In genomic region chr11:65183201-65183891, GRCh38 we compare ENCODE assay signal across 8 cellular contexts. TPM values are rescaled to one million over a fixed set of nuclear protein-coding genes. Genes with fewer than 3 reads are reported as not detected.
DNase-seq lines count a peak whose midpoint lies in the region; ATAC-seq and TF ChIP-seq lines count a peak whose summit lies in the region.

No MANE protein-coding gene starts in this region.

- H3K4me1 Mint-ChIP-seq in T-helper 17 cell: peaks cover 26% of the 10 kb centered on the region

- H3K4me1 ChIP-seq in foreskin keratinocyte: peaks cover 12% of the 10 kb centered on the region

- TF ChIP-seq CTCF in foreskin keratinocyte (conservative IDR thresholded peaks at IDR 0.05): no peak

- no peaks in the 10 kb centered on the region for H3K27me3 Mint-ChIP-seq in T-helper 17 cell

- DNase-seq in H7 (peak; percentile 50), T-helper 17 cell (no peak), foreskin keratinocyte (peak; percentile 50 to 76), skeletal muscle cell (ENCODE audit: low read depth) (no peak), NCI-H146 treated with DMSO at 0.1 percent for 48 hours (lab: John Stamatoyannopoulos, UW; ENCODE audit: unreplicated experiment) (no peak), NCI-H1436 treated with DMSO at 0.1 percent for 48 hours (lab: John Stamatoyannopoulos, UW) (no peak), AG08396 (ENCODE audit: low spot score) (no peak), ecto neural progenitor cell (ENCODE audit: low spot score) (no peak)

- H3K4me3 Mint-ChIP-seq in T-helper 17 cell: peak overlapping the region; percentile 41

- peaks cover 6% of the 10 kb centered on the region for H3K36me3 Mint-ChIP-seq in T-helper 17 cell (ENCODE audit: low read depth)

- ATAC-seq in T-helper 17 cell (no peak), foreskin keratinocyte (peak; percentile 29)

- H3K9me3 ChIP-seq in T-helper 17 cell (ENCODE audit: control insufficient read depth, low read length, poor library complexity, severe bottlenecking): no peaks in the 10 kb centered on the region

- H3K27me3 ChIP-seq in H7 (ENCODE audit: control insufficient read depth, insufficient read depth, low read length): no peaks in the 10 kb centered on the region
- no peaks in the 10 kb centered on the region for H3K27me3 ChIP-seq in foreskin keratinocyte

- peaks cover 16% of the 10 kb centered on the region for H3K36me3 ChIP-seq in H7 (replicated peaks; ENCODE audit: control insufficient read depth, insufficient read depth, low read length)

- H3K27ac ChIP-seq in foreskin keratinocyte: peak overlapping the region; percentile 0

- no peak overlapping the region for H3K27ac Mint-ChIP-seq in T-helper 17 cell

- H3K4me3 ChIP-seq in H7 (ENCODE audit: insufficient read depth, low read depth, low read length) (peak overlapping the region; percentile 87), skeletal muscle cell (ENCODE audit: low read depth, low read length) (peak overlapping the region; percentile 93)

RNA-seq across cellular contexts. Expression of gene CAPN1, which starts 1.6 kb away (rescaled TPM):
- 160 and 165 TPM in 2 replicates for total RNA-seq in H7 (2014; rRNA removed; shearing (Covaris generic))
- 100 to 1,000 TPM; 154 to 190 TPM for total RNA-seq in T-helper 17 cell
- 287 and 288 TPM in 2 replicates for total RNA-seq in foreskin keratinocyte
- 306 and 318 TPM in 2 replicates for polyA plus RNA-seq in foreskin keratinocyte

RNA-seq across cellular contexts. Expression of gene SPDYC, which starts 13.3 kb away (rescaled TPM):
- 2.0 and 2.3 TPM in 2 replicates for total RNA-seq in H7 (2014; rRNA removed; shearing (Covaris generic))
- total RNA-seq in T-helper 17 cell (under 1 TPM in 1 of 2 donors, not detected in 1; 0.68 TPM), foreskin keratinocyte (not detected in 2 replicates)
- not detected in 2 replicates for polyA plus RNA-seq in foreskin keratinocyte

RNA-seq across cellular contexts. Expression of gene SYVN1, which starts 49.0 kb away (rescaled TPM):
- 11.5 and 21.9 TPM in 2 replicates for total RNA-seq in H7 (2014; rRNA removed; shearing (Covaris generic))
- total RNA-seq in T-helper 17 cell (10 to 100 TPM; 80.6 to 81.1 TPM), foreskin keratinocyte (11.7 and 17.9 TPM in 2 replicates)
- 14.5 and 17.8 TPM in 2 replicates for polyA plus RNA-seq in foreskin keratinocyte

Comparison
In these comparisons a context has a peak if more than half of its experiments do, and no peak if none do; other contexts are left out.
1. DNase-seq: peak in H7 (single experiment) and foreskin keratinocyte (2 of 2); none in T-helper 17 cell (0 of 3), skeletal muscle cell (single experiment), NCI-H146 treated with DMSO at 0.1 percent for 48 hours (single experiment), NCI-H1436 treated with DMSO at 0.1 percent for 48 hours (single experiment), AG08396 (single experiment) and ecto neural progenitor cell (single experiment).